Comparison of ENCODE assay signal across 31 cellular contexts in genomic region chr7:36054642-36055041, GRCh38.
"Had no signal": no experiment of that assay in that cellular context is flagged by ENCODE, and none has a peak within 500 bp of the region (broad histone marks: within the 10 kb centered on the region; RNA-seq: fewer than 3 reads in every experiment).

No MANE protein-coding gene starts in this region.

- ATAC-seq: esophagus mucosa; lower lobe of right lung; natural killer cell; stimulated activated naive CD8-positive, alpha-beta T cell treated with anti-CD3 and anti-CD28 coated beads, Interleukin-15, amount 100 ng/mL, for 72 hours; upper lobe of right lung had no signal

- H3K9me3 ChIP-seq: heart right ventricle, lower lobe of right lung, ovary, psoas muscle, sigmoid colon, suprapubic skin, transverse colon, upper lobe of right lung, uterus had no signal

- H3K27me3 ChIP-seq: dorsolateral prefrontal cortex, heart right ventricle, ovary, sigmoid colon, suprapubic skin, transverse colon, upper lobe of right lung, uterus had no signal

- H3K27ac ChIP-seq: dorsolateral prefrontal cortex, epithelial cell of prostate, heart right ventricle, lower lobe of right lung, ovary, psoas muscle, sigmoid colon, skin epidermis, suprapubic skin, transverse colon, upper lobe of right lung, uterus had no signal

- H3K4me1 ChIP-seq: lower lobe of right lung, sigmoid colon, suprapubic skin, transverse colon, uterus had no signal

- H3K36me3 ChIP-seq: heart right ventricle, lower lobe of right lung, ovary, sigmoid colon, suprapubic skin, transverse colon, upper lobe of right lung, uterus had no signal

- H3K4me3 ChIP-seq: dorsolateral prefrontal cortex, heart right ventricle, lower lobe of right lung, ovary, psoas muscle, sigmoid colon, skin epidermis, suprapubic skin, transverse colon, upper lobe of right lung, uterus had no signal

- DNase-seq: dorsolateral prefrontal cortex; effector CD4-positive, alpha-beta T cell; foreskin fibroblast; glutamatergic neuron; heart right ventricle; hippocampal formation; immature natural killer cell; islet precursor cell; kidney glomerular epithelial cell; left ventricle myocardium superior; lower lobe of right lung; natural killer cell; occipital lobe; ovary; posterior cingulate gyrus; psoas muscle; right cardiac atrium; sigmoid colon; stimulated activated CD4-positive, alpha-beta T cell treated with anti-CD3 and anti-CD28 coated beads, Interleukin-12 subunit alpha, Interleukin-12 subunit beta, amount 100 ng/mL, for 4 hours; stimulated activated CD4-positive, alpha-beta T cell treated with anti-CD3 and anti-CD28 coated beads, Interleukin-1b, Interleukin-23, amount 100 ng/mL, for 48 hours; stimulated activated CD4-positive, alpha-beta T cell treated with anti-CD3 and anti-CD28 coated beads, Interleukin-4, amount 100 ng/mL, for 1 hour; stimulated activated CD8-positive, alpha-beta memory T cell treated with anti-CD3 and anti-CD28 coated beads, Interleukin-4, amount 100 ng/mL, for 48 hours; stimulated activated naive CD4-positive, alpha-beta T cell; stimulated activated naive CD8-positive, alpha-beta T cell treated with anti-CD3 and anti-CD28 coated beads, Interleukin-15, amount 100 ng/mL, for 72 hours; transverse colon; upper lobe of right lung; uterus had no signal
